ENCODE assay signal across 8 cellular contexts in genomic region chr21:15729674-15730483, GRCh38. TPM values are rescaled to one million over a fixed set of nuclear protein-coding genes. Genes with fewer than 3 reads are reported as not detected.
A peak's percentile ranks its signal among the peaks of the same experiment; 100 is the strongest.
DNase-seq lines count a peak whose midpoint lies in the region; ATAC-seq and TF ChIP-seq lines count a peak whose summit lies in the region.

USP25 (plus strand) TSS chr21:15729982; CDS start chr21:15730394, 412 bp downstream.

- peak; percentile 79 for ATAC-seq in GM19463 (IDR thresholded peaks at IDR 0.05; ENCODE audit: unreplicated experiment)
- peak; percentile 83 for ATAC-seq in activated CD8-positive, alpha-beta memory T cell treated with anti-CD3 and anti-CD28 coated beads, Interleukin-2, amount 10 ng/mL, durations not matched to agents 7 days and 5 days

- H3K4me1 ChIP-seq in endodermal cell (ENCODE audit: control insufficient read depth, insufficient read depth, low read length) (no peaks in the 10 kb centered on the region), mesodermal cell (ENCODE audit: control insufficient read depth, insufficient read depth, low read length, poor library complexity, severe bottlenecking) (no peaks in the 10 kb centered on the region)

- peaks cover 24% of the 10 kb centered on the region for H3K4me1 Mint-ChIP-seq in activated CD8-positive, alpha-beta memory T cell treated with anti-CD3 and anti-CD28 coated beads, Interleukin-2, amount 10 ng/mL, durations not matched to agents 7 days and 5 days
- peaks cover 10% of the 10 kb centered on the region for H3K4me1 Mint-ChIP-seq in endodermal cell

- peak within 1 kb of the TSS; percentile 94 for H3K27ac Mint-ChIP-seq in activated CD8-positive, alpha-beta memory T cell treated with anti-CD3 and anti-CD28 coated beads, Interleukin-2, amount 10 ng/mL, durations not matched to agents 7 days and 5 days
- peak within 1 kb of the TSS; percentile 96 for H3K27ac Mint-ChIP-seq in endodermal cell

- peak within 1 kb of the TSS; percentile 91 for H3K4me3 Mint-ChIP-seq in activated CD8-positive, alpha-beta memory T cell treated with anti-CD3 and anti-CD28 coated beads, Interleukin-2, amount 10 ng/mL, durations not matched to agents 7 days and 5 days
- H3K4me3 Mint-ChIP-seq in endodermal cell: peak within 1 kb of the TSS; percentile 92

- H3K27ac ChIP-seq in HL-60 (replicated peaks) (peak within 1 kb of the TSS; percentile 72), endodermal cell (ENCODE audit: low read depth, low read length) (peak within 1 kb of the TSS; percentile 66), mesodermal cell (ENCODE audit: low read depth, low read length, severe bottlenecking) (peak within 1 kb of the TSS; percentile 85)

- H3K9ac ChIP-seq in endodermal cell (ENCODE audit: extremely low read depth, low read length, poor library complexity, severe bottlenecking): peak within 1 kb of the TSS; percentile 88

- no peaks in the 10 kb centered on the region for H3K9me3 Mint-ChIP-seq in activated CD8-positive, alpha-beta memory T cell treated with anti-CD3 and anti-CD28 coated beads, Interleukin-2, amount 10 ng/mL, durations not matched to agents 7 days and 5 days (ENCODE audit: low read depth)
- H3K9me3 Mint-ChIP-seq in endodermal cell: no peaks in the 10 kb centered on the region

- H3K4me3 ChIP-seq in HL-60 (replicated peaks; ENCODE audit: insufficient read depth, low read length): peak within 1 kb of the TSS; percentile 73
- peak within 1 kb of the TSS; percentile 95 for H3K4me3 ChIP-seq in endodermal cell (ENCODE audit: low read length)
- peak within 1 kb of the TSS; percentile 78 for H3K4me3 ChIP-seq in mesodermal cell (ENCODE audit: extremely low read depth, insufficient read depth, low read length, poor library complexity, severe bottlenecking)

- CTCF ChIA-PET in activated CD8-positive, alpha-beta memory T cell treated with anti-CD3 and anti-CD28 coated beads, Interleukin-2, amount 10 ng/mL, durations not matched to agents 7 days and 5 days (lab: Charles Lee): no interaction called here

- no peaks in the 10 kb centered on the region for H3K27me3 ChIP-seq in HL-60 (ENCODE audit: insufficient read depth, poor library complexity, severe bottlenecking)
- H3K27me3 ChIP-seq in endodermal cell (ENCODE audit: control insufficient read depth, insufficient read depth, low read length, poor library complexity, severe bottlenecking): no peaks in the 10 kb centered on the region

- H3K9me3 ChIP-seq in endodermal cell (ENCODE audit: control insufficient read depth, low read length) (no peaks in the 10 kb centered on the region), mesodermal cell (ENCODE audit: control insufficient read depth, low read length) (no peaks in the 10 kb centered on the region)

- peaks cover 9% of the 10 kb centered on the region for H3K27me3 Mint-ChIP-seq in activated CD8-positive, alpha-beta memory T cell treated with anti-CD3 and anti-CD28 coated beads, Interleukin-2, amount 10 ng/mL, durations not matched to agents 7 days and 5 days
- H3K27me3 Mint-ChIP-seq in endodermal cell (ENCODE audit: insufficient read depth): no peaks in the 10 kb centered on the region

- 0% methylated on average over 22 to 112 of the region's 123 CpGs for WGBS in endodermal cell (ENCODE audit: insufficient coverage in 1 of 2, insufficient read length in 1 of 2), 2 experiments
- WGBS in mesodermal cell (ENCODE audit: insufficient coverage in 2 of 2), 2 experiments: 0 to 1% methylated on average over 35 to 71 of the region's 123 CpGs

- peaks cover 2% of the 10 kb centered on the region for H3K36me3 Mint-ChIP-seq in activated CD8-positive, alpha-beta memory T cell treated with anti-CD3 and anti-CD28 coated beads, Interleukin-2, amount 10 ng/mL, durations not matched to agents 7 days and 5 days
- no peaks in the 10 kb centered on the region for H3K36me3 Mint-ChIP-seq in endodermal cell (ENCODE audit: low read depth)

- peak; percentile 76 for DNase-seq in CMK (ENCODE audit: low read depth)
- DNase-seq in HL-60 (ENCODE audit: low read depth in 1 of 2, low spot score in 1 of 2): peak; percentile 61 to 88
- DNase-seq in NOMO-1 treated with DMSO at 0.1 percent for 48 hours (lab: John Stamatoyannopoulos, UW; ENCODE audit: unreplicated experiment): peak; percentile 76
- peak; percentile 90 for DNase-seq in activated CD8-positive, alpha-beta memory T cell treated with anti-CD3 and anti-CD28 coated beads, Interleukin-2, amount 10 ng/mL, durations not matched to agents 7 days and 5 days
- peak; percentile 96 for DNase-seq in endodermal cell
- DNase-seq in stimulated activated CD8-positive, alpha-beta memory T cell treated with anti-CD3 and anti-CD28 coated beads, Interleukin-15, amount 100 ng/mL, for 4 hours (ENCODE audit: low read depth in 2 of 2): peak; percentile 74 to 84

- H3K36me3 ChIP-seq in endodermal cell (ENCODE audit: control insufficient read depth, insufficient read depth, low read length) (no peaks in the 10 kb centered on the region), mesodermal cell (ENCODE audit: control insufficient read depth, insufficient read depth, low read length) (no peaks in the 10 kb centered on the region)

- TF ChIP-seq CTCF in HL-60 (IDR thresholded peaks at IDR 0.05; ENCODE audit: insufficient read depth, low read length): no peak
- peak; percentile 10 for TF ChIP-seq CTCF in endodermal cell (conservative IDR thresholded peaks at IDR 0.05)

RNA-seq across cellular contexts. Expression of gene USP25, which starts in this region (rescaled TPM):
- total RNA-seq in activated CD8-positive, alpha-beta memory T cell treated with anti-CD3 and anti-CD28 coated beads, Interleukin-2, amount 10 ng/mL, durations not matched to agents 7 days and 5 days: 10 to 100 TPM; 43.2 to 58.0 TPM
- 10 to 100 TPM; 31.4 to 34.9 TPM for total RNA-seq in endodermal cell
- 23.5 TPM for polyA plus RNA-seq in endodermal cell (2013, experiment 1 of 2)
- polyA plus RNA-seq in endodermal cell (2013, experiment 2 of 2): 23.4 TPM
- polyA plus RNA-seq in mesodermal cell (2013, experiment 1 of 2): 19.0 TPM
- 21.8 TPM for polyA plus RNA-seq in mesodermal cell (2013, experiment 2 of 2)

Comparison
In these comparisons a context has a peak if more than half of its experiments do, and no peak if none do; other contexts are left out.
1. Peak in every context shown above with its lines: DNase-seq, ATAC-seq, H3K4me3 ChIP-seq and H3K27ac ChIP-seq.